In the genomic region with DNA sequence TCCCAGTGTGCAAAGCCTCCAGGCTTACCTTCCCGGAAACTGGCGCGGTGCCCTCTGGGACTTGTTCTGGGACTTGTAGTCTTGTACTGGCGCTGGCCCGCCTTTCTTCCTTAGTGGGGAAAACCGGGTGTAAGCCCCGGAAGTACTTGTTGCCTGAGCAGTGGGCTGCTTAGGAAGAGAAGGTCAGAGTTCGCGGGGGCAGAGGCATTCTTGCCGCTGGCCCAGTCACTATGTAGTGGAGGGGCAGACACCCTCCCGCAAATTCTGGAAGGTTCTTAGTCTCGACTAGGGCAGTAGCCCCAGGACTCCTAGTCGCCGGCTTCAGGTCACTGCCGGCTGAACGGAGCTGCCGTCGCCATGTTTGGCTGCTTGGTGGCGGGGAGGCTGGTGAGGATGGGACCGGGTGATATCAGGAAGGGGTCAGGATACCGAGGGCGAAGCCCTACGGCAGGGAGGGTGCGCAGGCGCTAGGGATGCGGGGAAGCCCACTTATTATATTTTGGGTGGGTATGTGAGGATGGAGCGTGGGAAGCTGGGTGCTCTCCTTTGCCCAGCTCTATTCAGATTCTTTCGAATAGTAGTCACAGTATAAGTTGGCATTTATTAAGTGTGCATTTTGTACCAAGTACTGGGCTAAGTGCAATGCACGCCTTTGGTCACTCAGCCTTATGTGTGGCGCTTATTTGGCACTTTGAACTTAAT, we compare ENCODE assay signal across 8 cellular contexts. TPM values are rescaled to one million over a fixed set of nuclear protein-coding genes. Genes with fewer than 3 reads are reported as not detected.
DNase-seq lines count a peak whose midpoint lies in the region; ATAC-seq, FAIRE-seq and TF ChIP-seq lines count a peak whose summit lies in the region.

A gene with protein sequence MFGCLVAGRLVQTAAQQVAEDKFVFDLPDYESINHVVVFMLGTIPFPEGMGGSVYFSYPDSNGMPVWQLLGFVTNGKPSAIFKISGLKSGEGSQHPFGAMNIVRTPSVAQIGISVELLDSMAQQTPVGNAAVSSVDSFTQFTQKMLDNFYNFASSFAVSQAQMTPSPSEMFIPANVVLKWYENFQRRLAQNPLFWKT (plus strand): TSS at position 149 of the 702 bp plus-strand sequence. CDS start 209 bp downstream, at position 358.

- FAIRE-seq in TTC549 (lab: Jason Lieb, UNC): peak; percentile 91

- DNase-seq in NCI-H2107 treated with DMSO at 0.1 percent for 48 hours (lab: John Stamatoyannopoulos, UW; ENCODE audit: unreplicated experiment) (peak; percentile 90), body of pancreas (peak; percentile 99 to 100 (median 99)), iPS DF 19.7 (ENCODE audit: low read depth, low spot score) (peak; percentile 87), sciatic nerve (ENCODE audit: low spot score) (peak; percentile 100)

- H3K27ac ChIP-seq in 22Rv1: peak within 1 kb of the TSS; percentile 74
- peak within 1 kb of the TSS; percentile 59 to 85 (median 83) for H3K27ac ChIP-seq in body of pancreas

- TF ChIP-seq POLR2A in body of pancreas (IDR thresholded peaks at IDR 0.05): peak in 2 of 3 donors; percentile 65 to 68

- TF ChIP-seq CTCF in 22Rv1 (IDR thresholded peaks at IDR 0.05): no peak
- peak in 1 of 7 experiments; percentile 8 for TF ChIP-seq CTCF in body of pancreas (IDR thresholded peaks at IDR 0.05)

- H3K4me3 ChIP-seq in body of pancreas: peak within 1 kb of the TSS; percentile 65 to 93

- H3K27me3 ChIP-seq in body of pancreas: no peaks in the 10 kb centered on the region

- intact Hi-C loops in body of pancreas (cut with DNase I): no loop called here
- intact Hi-C loops in sciatic nerve (cut with DNase I): no loop called here

- ATAC-seq in GM18520 (IDR thresholded peaks at IDR 0.05; ENCODE audit: unreplicated experiment): peak; percentile 98
- ATAC-seq in HG03064 (IDR thresholded peaks at IDR 0.05; ENCODE audit: low read depth, unreplicated experiment): peak; percentile 99
- ATAC-seq in body of pancreas: peak; percentile 99
- ATAC-seq in sciatic nerve: peak; percentile 100

- H3K4me1 ChIP-seq in body of pancreas: peaks cover 13% of the 10 kb centered on the region

- WGBS in body of pancreas, 2 donors: 0% methylated on average over 24 to 30 of the region's 30 CpGs

- H3K36me3 ChIP-seq in body of pancreas (replicated peaks in 1 of 2; ENCODE audit: insufficient read depth in 1 of 2, low read depth in 2 of 2): no peaks in the 10 kb centered on the region

- no peaks in the 10 kb centered on the region for H3K9me3 ChIP-seq in body of pancreas

RNA-seq across cellular contexts. Expression of the gene that starts here (rescaled TPM):
- 10 to 100 TPM in 1 of 2 donors, 1 to 10 TPM in 1; 9.2 to 18.9 TPM for total RNA-seq in body of pancreas
- total RNA-seq in sciatic nerve: 30.0 TPM

Comparison
In these comparisons a context has a peak if more than half of its experiments do, and no peak if none do; other contexts are left out.
1. Peak in every context shown above with its lines: DNase-seq, ATAC-seq, H3K4me3 ChIP-seq and H3K27ac ChIP-seq.